In genomic region chr5:958701-959571, GRCh38 we compare ENCODE assay signal across 9 cellular contexts. TPM values are rescaled to one million over a fixed set of nuclear protein-coding genes. Genes with fewer than 3 reads are reported as not detected.
DNase-seq lines count a peak whose midpoint lies in the region; ATAC-seq lines count a peak whose summit lies in the region.
"Had no signal": no experiment of that assay in that cellular context is flagged by ENCODE, and none has a peak within 500 bp of the region (broad histone marks: within the 10 kb centered on the region; RNA-seq: fewer than 3 reads in every experiment).

No MANE protein-coding gene starts in this region.

- no peak for ATAC-seq in GM18498 (IDR thresholded peaks at IDR 0.05; ENCODE audit: unreplicated experiment)

- no peaks in the 10 kb centered on the region for H3K36me3 ChIP-seq in trophoblast cell (ENCODE audit: control insufficient read depth in 1 of 2, insufficient read depth in 2 of 2, low read length in 2 of 2)
- H3K36me3 ChIP-seq: cardiac muscle cell had no signal

- no peak overlapping the region for H3K4me3 ChIP-seq in trophoblast cell (ENCODE audit: low read depth, low read length)
- H3K4me3 ChIP-seq: cardiac muscle cell had no signal

- H3K9me3 ChIP-seq in trophoblast cell (ENCODE audit: insufficient read depth, low read depth, low read length) = no peaks in the 10 kb centered on the region

- peaks cover 18 to 23% of the 10 kb centered on the region in 2 experiments for H3K4me1 ChIP-seq in trophoblast cell (ENCODE audit: control insufficient read depth in 1 of 2, insufficient read depth in 2 of 2, low read length in 2 of 2)

- H3K79me2 ChIP-seq in trophoblast cell (ENCODE audit: control insufficient read depth, insufficient read depth, low read length, poor library complexity) = no peaks in the 10 kb centered on the region

- no peaks in the 10 kb centered on the region for H3K27me3 ChIP-seq in trophoblast cell (ENCODE audit: insufficient read depth, low read length)
- H3K27me3 ChIP-seq: cardiac muscle cell had no signal

- peaks cover 12% of the 10 kb centered on the region for H3K79me1 ChIP-seq in trophoblast cell (ENCODE audit: low read length)

- peak overlapping the region; percentile 25 for H2BK12ac ChIP-seq in trophoblast cell (ENCODE audit: low read length)

- no peak overlapping the region for H3K9ac ChIP-seq in trophoblast cell (ENCODE audit: low read length)

- no peak overlapping the region for H2BK120ac ChIP-seq in trophoblast cell (ENCODE audit: insufficient read depth, low read length, poor library complexity)

- no peak overlapping the region for H3K18ac ChIP-seq in trophoblast cell (ENCODE audit: low read length)

- H3K27ac ChIP-seq in trophoblast cell (ENCODE audit: low read depth, low read length) = no peak overlapping the region
- H3K27ac ChIP-seq: cardiac muscle cell had no signal

- H3K4me2 ChIP-seq in trophoblast cell (ENCODE audit: low read length) = no peak overlapping the region

- H2AFZ ChIP-seq in trophoblast cell (ENCODE audit: insufficient read depth, low read length, poor library complexity) = no peak overlapping the region

- H2BK5ac ChIP-seq in trophoblast cell (ENCODE audit: low read depth, low read length, poor library complexity) = no peak overlapping the region

- H3K4ac ChIP-seq in trophoblast cell (ENCODE audit: low read depth, low read length) = no peak overlapping the region

- WGBS in trophoblast cell (ENCODE audit: extremely low coverage, insufficient coverage, insufficient read length) = no CpG with 5 or more reads among the region's 48 CpGs

- peak; percentile 35 for DNase-seq in DMS53 treated with DMSO at 0.1 percent for 48 hours (lab: John Stamatoyannopoulos, UW; ENCODE audit: unreplicated experiment)
- DNase-seq in NCI-H1105 treated with DMSO at 0.1 percent for 48 hours (lab: John Stamatoyannopoulos, UW) = peak; percentile 34
- peak; percentile 30 for DNase-seq in dermis blood vessel endothelial cell
- DNase-seq in trophoblast cell = no peak
- no peak for DNase-seq in activated naive CD4-positive, alpha-beta T cell treated with anti-CD3 and anti-CD28 coated beads, Interleukin-2, amount 50 U/mL, for 16 hours
- no peak for DNase-seq in Ammon's horn (ENCODE audit: low spot score)
- DNase-seq in KG1 (lab: John Stamatoyannopoulos, UW) = no peak

- no peak overlapping the region for H4K91ac ChIP-seq in trophoblast cell (ENCODE audit: low read depth, low read length)

- H3K14ac ChIP-seq in trophoblast cell (ENCODE audit: low read length) = no peak overlapping the region

- no peak overlapping the region for H4K8ac ChIP-seq in trophoblast cell (ENCODE audit: low read depth, low read length)

- no peak overlapping the region for H3K23ac ChIP-seq in trophoblast cell (ENCODE audit: low read length)

- peak overlapping the region; percentile 23 for H2AK5ac ChIP-seq in trophoblast cell (ENCODE audit: low read length)

- no peak overlapping the region for H4K12ac ChIP-seq in trophoblast cell (ENCODE audit: low read depth, low read length)

RNA-seq across cellular contexts. Expression of gene NKD2, which starts 49.7 kb away (rescaled TPM):
- 0.17 and 0.56 TPM in 2 replicates for total RNA-seq in dermis blood vessel endothelial cell
- 6.0 and 6.6 TPM in 2 replicates for polyA plus RNA-seq in trophoblast cell (2013)

Comparison
In these comparisons a context has a peak if more than half of its experiments do, and no peak if none do; other contexts are left out.
1. DNase-seq: peak in DMS53 treated with DMSO at 0.1 percent for 48 hours (single experiment), NCI-H1105 treated with DMSO at 0.1 percent for 48 hours (single experiment) and dermis blood vessel endothelial cell (single experiment); none in trophoblast cell (0 of 2), activated naive CD4-positive, alpha-beta T cell treated with anti-CD3 and anti-CD28 coated beads, Interleukin-2, amount 50 U/mL, for 16 hours (single experiment), Ammon's horn (single experiment) and KG1 (single experiment).